8 cellular contexts compared by ENCODE assay signal in the genomic region with DNA sequence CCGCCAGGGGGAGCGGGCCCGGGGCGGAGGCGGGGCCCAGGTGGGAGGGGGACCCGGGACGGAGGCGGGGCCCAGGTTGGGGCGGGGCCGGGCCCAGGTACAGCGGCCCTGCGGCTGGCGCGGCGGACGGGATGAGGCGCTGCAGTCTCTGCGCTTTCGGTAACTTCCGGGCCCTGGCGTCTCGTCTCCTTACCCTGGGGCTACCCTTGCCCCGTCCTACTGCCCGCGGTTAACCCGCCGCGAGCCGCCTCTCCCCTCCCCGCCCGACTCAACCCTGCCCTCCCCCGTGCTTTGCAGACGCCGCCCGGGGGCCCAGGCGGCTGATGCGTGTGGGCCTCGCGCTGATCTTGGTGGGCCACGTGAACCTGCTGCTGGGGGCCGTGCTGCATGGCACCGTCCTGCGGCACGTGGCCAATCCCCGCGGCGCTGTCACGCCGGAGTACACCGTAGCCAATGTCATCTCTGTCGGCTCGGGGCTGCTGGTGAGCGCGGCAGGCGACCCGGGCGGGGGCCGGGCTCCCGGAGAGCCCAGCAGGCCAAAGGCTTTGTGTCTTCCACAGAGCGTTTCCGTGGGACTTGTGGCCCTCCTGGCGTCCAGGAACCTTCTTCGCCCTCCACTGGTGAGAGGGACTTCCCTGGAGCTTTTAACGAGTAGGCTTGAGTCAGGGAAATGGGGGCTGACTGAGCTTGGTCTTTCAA. TPM values are rescaled to one million over a fixed set of nuclear protein-coding genes. Genes with fewer than 3 reads are reported as not detected.
DNase-seq lines count a peak whose midpoint lies in the region; ATAC-seq, FAIRE-seq and TF ChIP-seq lines count a peak whose summit lies in the region.

A gene with protein sequence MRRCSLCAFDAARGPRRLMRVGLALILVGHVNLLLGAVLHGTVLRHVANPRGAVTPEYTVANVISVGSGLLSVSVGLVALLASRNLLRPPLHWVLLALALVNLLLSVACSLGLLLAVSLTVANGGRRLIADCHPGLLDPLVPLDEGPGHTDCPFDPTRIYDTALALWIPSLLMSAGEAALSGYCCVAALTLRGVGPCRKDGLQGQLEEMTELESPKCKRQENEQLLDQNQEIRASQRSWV (plus strand): TSS at position 100 of the 699 bp plus-strand sequence. CDS start 32 bp downstream, at position 132.

- H3K56ac ChIP-seq in H1 (replicated peaks; ENCODE audit: insufficient read length, low read depth, low read length), result peak within 1 kb of the TSS; percentile 39

- H3K9me3 Mint-ChIP-seq in WTC11, result no peaks in the 10 kb centered on the region
- H3K9me3 Mint-ChIP-seq in nephron, result no peaks in the 10 kb centered on the region

- FAIRE-seq in H1 (lab: Jason Lieb, UNC), result no peak

- 7% methylated on average over 31 of the region's 64 CpGs; no CpG with 5 or more reads in 1 of the 2 experiments for WGBS in H1 (ENCODE audit: extremely low coverage in 1 of 2, insufficient coverage in 1 of 2, insufficient read length in 1 of 2, insufficient replicate concordance in 2 of 2, low coverage in 1 of 2, low lambda C conversion rate in 2 of 2, missing lambda C conversion rate in 1 of 2), 2 experiments
- WGBS in urinary bladder, result 23% methylated on average over 64 of the region's 64 CpGs

- TF ChIP-seq POLR2A in H1 (IDR thresholded peaks at IDR 0.05; ENCODE audit: control extremely low read depth in 1 of 2, low read depth in 2 of 2, low read length in 2 of 2), result peak; percentile 40 to 57; a peak in 2 of 3 replicates

- TF ChIP-seq RAD21 in H1 (IDR thresholded peaks at IDR 0.05 in 1 of 2, conservative IDR thresholded peaks at IDR 0.05 in 1 of 2; ENCODE audit: low read depth in 2 of 2, low read length in 2 of 2), result peak; percentile 26 to 42; a peak in 1 of 4 replicates

- H3K4ac ChIP-seq in H1 (replicated peaks; ENCODE audit: insufficient read length, low read depth, low read length), result no peak within 1 kb of the TSS

- TF ChIP-seq EP300 in H1 (IDR thresholded peaks at IDR 0.05; ENCODE audit: borderline replicate concordance in 1 of 2, low read depth in 2 of 2, low read length in 2 of 2), result no peak

- peak; percentile 63 for TF ChIP-seq CTCF in WTC11 (IDR thresholded peaks at IDR 0.05)
- TF ChIP-seq CTCF in H1 (IDR thresholded peaks at IDR 0.05; ENCODE audit: control extremely low read depth in 1 of 3, insufficient read depth in 1 of 3, low read depth in 1 of 3, low read length in 3 of 3), result peak; percentile 9 to 66 (median 62); a peak in 3 of 4 replicates
- peak in 2 of 3 experiments; percentile 38 to 41 for TF ChIP-seq CTCF in nephron (IDR thresholded peaks at IDR 0.05; ENCODE audit: unreplicated experiment in 3 of 3)

- peak within 1 kb of the TSS; percentile 11 for H4K91ac ChIP-seq in H1 (replicated peaks; ENCODE audit: insufficient read length, low read length)

- H3K4me3 Mint-ChIP-seq in WTC11 (peak within 1 kb of the TSS; percentile 74), nephron (peak within 1 kb of the TSS in 2 of 3 experiments; percentile 32 to 59)

- H3K79me2 ChIP-seq in H1 (ENCODE audit: control insufficient read depth in 1 of 2, insufficient read depth in 2 of 2, low read length in 2 of 2), result no peaks in the 10 kb centered on the region

- peak within 1 kb of the TSS; percentile 84 to 89 for H3K4me2 ChIP-seq in H1 (ENCODE audit: insufficient read depth in 1 of 2, low read depth in 2 of 2, low read length in 2 of 2)

- H3K27me3 Mint-ChIP-seq in WTC11 (ENCODE audit: low read depth) (no peaks in the 10 kb centered on the region), nephron (ENCODE audit: low read depth) (no peaks in the 10 kb centered on the region)

- H3K4me1 ChIP-seq in H1 (replicated peaks in 1 of 4; ENCODE audit: control insufficient read depth in 3 of 4, insufficient read depth in 4 of 4, low read length in 3 of 4) (peaks cover 0 to 14% (median 8%) of the 10 kb centered on the region in 4 experiments; a peak in 5 of 7 replicates), urinary bladder (ENCODE audit: insufficient read depth) (no peaks in the 10 kb centered on the region)

- DNase-seq in WTC11 (ENCODE audit: low spot score), result peak; percentile 91
- peak; percentile 53 to 94 for DNase-seq in H1 (ENCODE audit: low read depth in 1 of 2, low spot score in 2 of 2)
- no peak for DNase-seq in amniotic stem cell (lab: John Stamatoyannopoulos, UW)
- no peak for DNase-seq in NCI-H82 treated with DMSO at 0.1 percent for 48 hours (lab: John Stamatoyannopoulos, UW; ENCODE audit: unreplicated experiment)

- H2BK20ac ChIP-seq in H1 (ENCODE audit: low read length), result no peak within 1 kb of the TSS

- H2AFZ ChIP-seq in H1 (ENCODE audit: low read length), result no peak within 1 kb of the TSS; the same call in 1 of the 2 replicates

- H3K27ac ChIP-seq in H1 (ENCODE audit: low read depth, low read length) (no peak within 1 kb of the TSS), urinary bladder (ENCODE audit: low read depth) (peak within 1 kb of the TSS; percentile 53)

- peaks cover 8% of the 10 kb centered on the region for H3K23me2 ChIP-seq in H1 (ENCODE audit: low read depth, low read length)

- H3K36me3 ChIP-seq in H1 (ENCODE audit: control insufficient read depth in 2 of 4, insufficient read depth in 4 of 4, low read length in 3 of 4) (peaks cover 8 to 35% (median 17%) of the 10 kb centered on the region in 4 experiments; a peak in 7 of 8 replicates), urinary bladder (ENCODE audit: insufficient read depth) (peaks cover 10% of the 10 kb centered on the region)

- peak within 1 kb of the TSS; percentile 87 for H3K18ac ChIP-seq in H1 (ENCODE audit: extremely low read depth, low read length)

- POLR2A ChIA-PET in WTC11 (lab: Charles Lee) (no interaction called here), H1 (lab: Charles Lee; ENCODE audit: partially characterized antibody) (interaction anchor here (0.8 to 4.2 kb wide), 8 partner anchors 13 to 181 kb away, joined by 3 to 19 read pairs (median 4); a partner anchor contains a TSS)

- peak within 1 kb of the TSS in 3 of 4 experiments; percentile 54 to 65 (median 55); a peak in 6 of 7 replicates for H3K9ac ChIP-seq in H1 (replicated peaks in 1 of 4; ENCODE audit: extremely low read depth in 1 of 4, low read depth in 3 of 4, low read length in 3 of 4)

- peak within 1 kb of the TSS; percentile 78; the same call in 1 of the 2 replicates for H2BK5ac ChIP-seq in H1 (ENCODE audit: low read depth, low read length)

- no peaks in the 10 kb centered on the region for H4K20me1 ChIP-seq in H1 (replicated peaks in 1 of 2; ENCODE audit: control insufficient read depth in 1 of 2, insufficient read depth in 2 of 2, low read length in 2 of 2)

- H2BK15ac ChIP-seq in H1 (ENCODE audit: low read length), result no peak within 1 kb of the TSS; the same call in 1 of the 2 replicates

- H3K9me3 ChIP-seq in H1 (ENCODE audit: insufficient read depth in 2 of 2, low read depth in 1 of 2, low read length in 1 of 2), result no peaks in the 10 kb centered on the region

- ATAC-seq in HG03103 (IDR thresholded peaks at IDR 0.05; ENCODE audit: low read depth, unreplicated experiment) (peak; percentile 51), WTC11 (peak; percentile 96), GM21723 (IDR thresholded peaks at IDR 0.05; ENCODE audit: unreplicated experiment) (no peak)

- peaks cover 31% of the 10 kb centered on the region for H3K36me3 Mint-ChIP-seq in WTC11
- peaks cover 62% of the 10 kb centered on the region for H3K36me3 Mint-ChIP-seq in nephron (ENCODE audit: low read depth)

- peak within 1 kb of the TSS; percentile 8 for H4K5ac ChIP-seq in H1 (ENCODE audit: insufficient read length, low read depth, low read length)

- H2BK120ac ChIP-seq in H1 (replicated peaks; ENCODE audit: low read depth, low read length), result no peak within 1 kb of the TSS

- peak within 1 kb of the TSS; percentile 82 for H4K8ac ChIP-seq in H1 (ENCODE audit: extremely low read depth, insufficient read depth, low read length)

- 0 out of 2 replicates have a peak within 1 kb of the TSS, but pooled peaks have one; percentile 13 for H2BK12ac ChIP-seq in H1 (ENCODE audit: low read depth, low read length)

- peak within 1 kb of the TSS; percentile 49 to 76 (median 63) for H3K4me3 ChIP-seq in H1 (ENCODE audit: extremely low read depth in 1 of 4, insufficient read depth in 2 of 4, low read depth in 3 of 4, low read length in 4 of 4)
- H3K4me3 ChIP-seq in urinary bladder (ENCODE audit: low read depth, low read length), result peak within 1 kb of the TSS; percentile 11

- H3K27me3 ChIP-seq in H1 (replicated peaks in 1 of 4; ENCODE audit: control insufficient read depth in 3 of 4, extremely low read depth in 1 of 4, insufficient read depth in 3 of 4, low read length in 3 of 4), result no peaks in the 10 kb centered on the region

- no peak within 1 kb of the TSS for H3K23ac ChIP-seq in H1 (ENCODE audit: insufficient read length)

- H3K27ac Mint-ChIP-seq in WTC11 (peak within 1 kb of the TSS; percentile 63), nephron (peak within 1 kb of the TSS in 2 of 3 experiments; percentile 2 to 10)

- H3K14ac ChIP-seq in H1 (ENCODE audit: insufficient read length), result no peak within 1 kb of the TSS

- no peaks in the 10 kb centered on the region; the same call in 1 of the 2 replicates for H3K79me1 ChIP-seq in H1 (ENCODE audit: low read depth, low read length)

- peaks cover 14% of the 10 kb centered on the region for H3K4me1 Mint-ChIP-seq in WTC11
- no peaks in the 10 kb centered on the region for H3K4me1 Mint-ChIP-seq in nephron

- H2AK5ac ChIP-seq in H1 (ENCODE audit: low read depth, low read length), result no peak within 1 kb of the TSS

- CTCF ChIA-PET in WTC11 (lab: Charles Lee) (interaction anchor here (0.6 to 1.5 kb wide), 4 partner anchors 12 to 179 kb away, joined by 3 to 6 read pairs (median 5); no protein-coding TSS in a partner anchor), H1 (lab: Charles Lee; ENCODE audit: partially characterized antibody) (interaction anchor here (0.8 to 2.3 kb wide), 8 partner anchors 11 to 186 kb away, joined by 3 to 24 read pairs (median 4); a partner anchor contains a TSS)

TF ChIP-seq in H1, 55 proteins besides CTCF, POLR2A, EP300 and RAD21 (continues in another document):
- TF ChIP-seq TAF7 (optimal IDR thresholded peaks at IDR 0.05; ENCODE audit: borderline replicate concordance, low read depth, low read length) (peak; percentile 49), CREB1 (IDR thresholded peaks at IDR 0.05) (peak; percentile 19; the same call in 1 of the 2 replicates), PHF8 (conservative IDR thresholded peaks at IDR 0.05; ENCODE audit: low read depth, low read length) (peak; percentile 42; the same call in 1 of the 2 replicates), EZH2 (IDR thresholded peaks at IDR 0.05; ENCODE audit: low read depth, low read length, severe bottlenecking) (no peak)

RNA-seq across cellular contexts. Expression of the gene that starts here (rescaled TPM):
- total RNA-seq in WTC11 (2021) (41.9 to 50.0 TPM (median 49.2 TPM) in 3 replicates), urinary bladder (2.5 TPM)
- 50.1 and 55.4 TPM in 2 replicates for total RNA-seq in H1 (2021; fragmentation: NEBNext Ultra II Directional; extraction: Animal tissue kit (Norgen Biotek cat#: 25700))
- polyA plus RNA-seq in H1 (2011; rRNA removed) (72.5 and 114 TPM in 2 replicates), urinary bladder (12.7 TPM)
- 48.6 TPM for polyA plus RNA-seq in H1 (2011; cell fraction: cytosol; rRNA removed)
- polyA plus RNA-seq in H1 (2011; cell fraction: nucleus; rRNA removed), result 83.6 TPM
- 57.3 to 68.8 TPM (median 62.3 TPM) in 4 replicates for polyA plus RNA-seq in H1 (2012, experiment 1 of 2)
- 82.2 TPM for polyA plus RNA-seq in H1 (2012, experiment 2 of 2)
- polyA plus RNA-seq in H1 (2013, experiment 1 of 2), result 68.0 TPM
- 80.6 TPM for polyA plus RNA-seq in H1 (2013, experiment 2 of 2)
- polyA minus RNA-seq in H1 (2011; rRNA and poly(A)+ RNA removed), result 11.1 and 11.8 TPM in 2 replicates
- 13.2 TPM for polyA minus RNA-seq in H1 (2011; cell fraction: cytosol; rRNA and poly(A)+ RNA removed)
- polyA minus RNA-seq in H1 (2011; cell fraction: nucleus; rRNA and poly(A)+ RNA removed), result 8.2 TPM

Comparison
In these comparisons a context has a peak if more than half of its experiments do, and no peak if none do; other contexts are left out.
1. RNA of the gene that starts here (total RNA-seq): 50.1 to 55.4 TPM in H1 and 41.9 to 50.0 TPM in WTC11; 2.5 TPM in urinary bladder (single experiment); every median in the first group is over 10 times any median in the second.
2. DNase-seq: peak in WTC11 (single experiment) and H1 (2 of 2); none in amniotic stem cell (single experiment) and NCI-H82 treated with DMSO at 0.1 percent for 48 hours (single experiment).
3. Peak in every context shown above with its lines, with median percentiles within 50 percentile points of each other: CTCF ChIP-seq.